8 cellular contexts compared by ENCODE assay signal in genomic region chr1:209884665-209885117, GRCh38. TPM values are rescaled to one million over a fixed set of nuclear protein-coding genes. Genes with fewer than 3 reads are reported as not detected.
DNase-seq lines count a peak whose midpoint lies in the region; ATAC-seq, FAIRE-seq and TF ChIP-seq lines count a peak whose summit lies in the region.

No MANE protein-coding gene starts in this region.

- peaks cover 0 to 2% (median 0%) of the 10 kb centered on the region in 6 donors for H3K9me3 Mint-ChIP-seq in immature natural killer cell

- H3K36me3 Mint-ChIP-seq in immature natural killer cell: no peaks in the 10 kb centered on the region

- ATAC-seq in GM21723 (IDR thresholded peaks at IDR 0.05; ENCODE audit: unreplicated experiment): peak; percentile 90

- H3K36me3 ChIP-seq in HUES48 (ENCODE audit: control insufficient read depth, insufficient read depth, low read length): no peaks in the 10 kb centered on the region
- peaks cover 0 to 14% of the 10 kb centered on the region in 2 experiments for H3K36me3 ChIP-seq in keratinocyte (ENCODE audit: control insufficient read depth in 2 of 2, extremely low read depth in 1 of 2, insufficient read depth in 2 of 2, low read length in 2 of 2)

- H2AFZ ChIP-seq in keratinocyte (ENCODE audit: control insufficient read depth, low read length): no peak overlapping the region

- H3K9me3 ChIP-seq in HUES48 (ENCODE audit: control insufficient read depth, insufficient read depth, low read length): no peaks in the 10 kb centered on the region
- H3K9me3 ChIP-seq in keratinocyte (ENCODE audit: control insufficient read depth, low read depth, low read length): no peaks in the 10 kb centered on the region

- H3K27ac Mint-ChIP-seq in immature natural killer cell: no peak overlapping the region

- no peaks in the 10 kb centered on the region for H3K79me2 ChIP-seq in keratinocyte (ENCODE audit: control insufficient read depth, insufficient read depth, low read length)

- TF ChIP-seq CTCF in keratinocyte (optimal IDR thresholded peaks at IDR 0.05 in 1 of 3, IDR thresholded peaks at IDR 0.05 in 1 of 3, conservative IDR thresholded peaks at IDR 0.05 in 1 of 3; ENCODE audit: extremely low read depth in 1 of 3, insufficient read depth in 2 of 3, low read length in 3 of 3): no peak

- FAIRE-seq in keratinocyte (lab: Jason Lieb, UNC): peak; percentile 94

- H3K27ac ChIP-seq in HUES48 (ENCODE audit: low read depth, low read length) (peak overlapping the region; percentile 37), keratinocyte (ENCODE audit: control insufficient read depth, insufficient read depth, low read length) (peak overlapping the region; percentile 90)

- H3K9me1 ChIP-seq in keratinocyte (ENCODE audit: control insufficient read depth, extremely low read depth, insufficient read depth, low read length): no peaks in the 10 kb centered on the region

- H3K27me3 ChIP-seq in HUES48 (ENCODE audit: control insufficient read depth, insufficient read depth, low read length): no peaks in the 10 kb centered on the region
- H3K27me3 ChIP-seq in keratinocyte (ENCODE audit: control insufficient read depth, extremely low read depth, insufficient read depth, low read length): no peaks in the 10 kb centered on the region

- peaks cover 5 to 15% (median 9%) of the 10 kb centered on the region in 3 donors for H3K27me3 Mint-ChIP-seq in immature natural killer cell (ENCODE audit: low read depth in 3 of 3)

- H3K9ac ChIP-seq in HUES48 (ENCODE audit: low read depth, low read length) (no peak overlapping the region), keratinocyte (ENCODE audit: control insufficient read depth, extremely low read depth, insufficient read depth, low read length) (peak overlapping the region; percentile 49)

- H3K4me2 ChIP-seq in keratinocyte (ENCODE audit: control insufficient read depth, extremely low read depth, insufficient read depth, low read depth, low read length): peak overlapping the region; percentile 55

- H3K4me3 Mint-ChIP-seq in immature natural killer cell: no peak overlapping the region

- H4K20me1 ChIP-seq in keratinocyte (ENCODE audit: control insufficient read depth, extremely low read depth, insufficient read depth, low read length): no peaks in the 10 kb centered on the region

- H3K4me3 ChIP-seq in HUES48 (ENCODE audit: low read depth, low read length) (no peak overlapping the region), keratinocyte (ENCODE audit: control insufficient read depth in 2 of 3, extremely low read depth in 1 of 3, insufficient read depth in 2 of 3, low read depth in 1 of 3, low read length in 3 of 3) (no peak overlapping the region)

- H3K4me1 ChIP-seq in HUES48 (ENCODE audit: control insufficient read depth, insufficient read depth, low read length) (peaks cover 23% of the 10 kb centered on the region), keratinocyte (ENCODE audit: control insufficient read depth, extremely low read depth, insufficient read depth, low read length) (peaks cover 40% of the 10 kb centered on the region)

- peak; percentile 99 for DNase-seq in EH (ENCODE audit: low read depth)
- peak; percentile 58 to 72 for DNase-seq in activated T-cell treated with anti-CD3 and anti-CD28 coated beads, Interleukin-2, amount 50 U/mL, for 48 hours
- peak; percentile 97 for DNase-seq in keratinocyte (ENCODE audit: low read depth, low spot score)
- peak; percentile 8 to 17 for DNase-seq in stimulated activated CD8-positive, alpha-beta memory T cell treated with anti-CD3 and anti-CD28 coated beads, Interleukin-7, amount 100 ng/mL, for 4 hours (ENCODE audit: low read depth in 2 of 2)
- no peak for DNase-seq in inferior parietal cortex (ENCODE audit: extremely low spot score)
- DNase-seq in immature natural killer cell: no peak

- dilution Hi-C loops in keratinocyte (cut with MboI; ENCODE audit: extremely low pct_ligation_motif_present, low sequenced_read_pairs): no loop called here

- no peaks in the 10 kb centered on the region for H3K4me1 Mint-ChIP-seq in immature natural killer cell

RNA-seq across cellular contexts. Expression of gene SYT14, which starts 53.3 kb away (rescaled TPM):
- polyA plus RNA-seq in keratinocyte: 4.6 to 10.6 TPM (median 8.3 TPM) in 3 replicates
- 2.1 TPM for polyA plus RNA-seq in keratinocyte (2011; ENCODE audit: low read depth)
- polyA plus RNA-seq in keratinocyte (2011; cell fraction: cytosol; rRNA removed): 3.3 and 7.0 TPM in 2 replicates
- 12.1 and 13.3 TPM in 2 replicates for polyA plus RNA-seq in keratinocyte (2011; cell fraction: nucleus; rRNA removed)
- polyA plus RNA-seq in keratinocyte (2012; ENCODE audit: low replicate concordance): 1.6 and 3.3 TPM in 2 replicates
- 5.8 to 26.0 TPM (median 25.0 TPM) in 3 replicates for polyA minus RNA-seq in keratinocyte
- 14.2 TPM for polyA minus RNA-seq in keratinocyte (2011; cell fraction: cytosol; rRNA and poly(A)+ RNA removed)
- polyA minus RNA-seq in keratinocyte (2011; cell fraction: nucleus; rRNA and poly(A)+ RNA removed): 25.2 and 59.9 TPM in 2 replicates
- not detected for polyA plus RNA-seq in immature natural killer cell

RNA-seq across cellular contexts. Expression of gene UTP25, which starts 56.9 kb away (rescaled TPM):
- polyA plus RNA-seq in keratinocyte: 12.3 to 13.3 TPM (median 12.4 TPM) in 3 replicates
- polyA plus RNA-seq in keratinocyte (2011; ENCODE audit: low read depth): 6.7 TPM
- polyA plus RNA-seq in keratinocyte (2011; cell fraction: cytosol; rRNA removed): 5.8 and 11.1 TPM in 2 replicates
- 22.9 and 25.9 TPM in 2 replicates for polyA plus RNA-seq in keratinocyte (2011; cell fraction: nucleus; rRNA removed)
- polyA plus RNA-seq in keratinocyte (2012; ENCODE audit: low replicate concordance): 6.9 and 8.0 TPM in 2 replicates
- 7.6 to 21.0 TPM (median 15.9 TPM) in 3 replicates for polyA minus RNA-seq in keratinocyte
- polyA minus RNA-seq in keratinocyte (2011; cell fraction: cytosol; rRNA and poly(A)+ RNA removed): 3.8 TPM
- polyA minus RNA-seq in keratinocyte (2011; cell fraction: nucleus; rRNA and poly(A)+ RNA removed): 21.0 and 35.8 TPM in 2 replicates
- polyA plus RNA-seq in immature natural killer cell: 1 to 10 TPM; 2.6 to 3.7 (median 3.2) TPM

Comparison
In these comparisons a context has a peak if more than half of its experiments do, and no peak if none do; other contexts are left out.
1. DNase-seq: peak in EH (single experiment), activated T-cell treated with anti-CD3 and anti-CD28 coated beads, Interleukin-2, amount 50 U/mL, for 48 hours (2 of 2), keratinocyte (single experiment) and stimulated activated CD8-positive, alpha-beta memory T cell treated with anti-CD3 and anti-CD28 coated beads, Interleukin-7, amount 100 ng/mL, for 4 hours (2 of 2); none in inferior parietal cortex (single experiment) and immature natural killer cell (0 of 3).